Comparison of ENCODE assay signal across 3 cellular contexts in the genomic region with DNA sequence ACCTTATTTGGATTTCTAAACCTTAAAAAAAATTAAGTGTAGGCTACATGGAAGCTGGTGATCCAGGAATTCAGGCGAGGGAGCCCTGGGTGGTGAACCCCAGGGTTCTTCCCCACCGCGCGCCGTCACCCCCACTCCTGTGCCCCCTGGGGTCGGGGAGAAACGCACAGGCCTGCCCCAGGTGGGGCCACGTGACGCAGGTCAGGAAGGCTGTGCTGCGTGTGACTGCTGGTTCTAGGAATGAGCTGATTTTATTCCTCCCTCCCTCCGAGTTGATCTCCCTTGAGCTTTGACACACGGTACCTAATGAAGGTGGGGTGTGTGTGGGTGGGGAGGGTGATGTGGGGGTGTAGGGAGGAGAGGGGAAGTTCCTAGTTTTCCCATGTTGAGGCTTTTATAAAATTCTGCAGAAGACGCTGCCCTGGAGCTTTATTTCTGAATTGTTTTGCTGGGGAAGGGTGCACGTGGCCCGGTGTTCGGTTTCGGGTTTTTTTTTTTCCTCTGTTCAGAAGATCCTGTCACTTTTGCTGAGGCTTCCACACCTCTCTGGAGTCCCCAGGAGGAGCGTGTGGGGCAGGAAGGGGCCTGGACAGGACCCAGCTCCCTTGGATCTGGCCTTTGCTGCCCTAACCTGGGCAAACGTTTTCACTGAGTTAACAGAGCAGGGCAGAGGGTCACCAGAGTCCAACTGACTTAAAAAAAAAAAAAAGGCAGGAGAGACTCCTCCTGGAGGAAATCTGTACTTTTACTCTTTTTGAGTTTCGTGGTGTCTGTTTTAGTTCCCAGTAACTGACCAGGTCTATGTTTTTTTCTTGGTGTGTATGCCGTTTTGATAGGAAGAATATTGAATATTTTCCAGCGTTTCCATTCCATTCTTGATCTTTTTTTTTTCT.
TF ChIP-seq lines count a peak whose summit lies in the region.

No MANE protein-coding gene starts in this region.

TF ChIP-seq in IMR-90, 13 proteins besides CTCF, POLR2A, EP300 and RAD21:
- TF ChIP-seq RFX5 (IDR thresholded peaks at IDR 0.05; ENCODE audit: low read depth, low read length) = no peak
- no peak for TF ChIP-seq FOS (IDR thresholded peaks at IDR 0.05; ENCODE audit: low read depth, low read length)
- TF ChIP-seq, protein P1, sequence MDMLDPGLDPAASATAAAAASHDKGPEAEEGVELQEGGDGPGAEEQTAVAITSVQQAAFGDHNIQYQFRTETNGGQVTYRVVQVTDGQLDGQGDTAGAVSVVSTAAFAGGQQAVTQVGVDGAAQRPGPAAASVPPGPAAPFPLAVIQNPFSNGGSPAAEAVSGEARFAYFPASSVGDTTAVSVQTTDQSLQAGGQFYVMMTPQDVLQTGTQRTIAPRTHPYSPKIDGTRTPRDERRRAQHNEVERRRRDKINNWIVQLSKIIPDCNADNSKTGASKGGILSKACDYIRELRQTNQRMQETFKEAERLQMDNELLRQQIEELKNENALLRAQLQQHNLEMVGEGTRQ (IDR thresholded peaks at IDR 0.05; ENCODE audit: low read depth, low read length) = peak; percentile 77
- TF ChIP-seq MAZ (IDR thresholded peaks at IDR 0.05; ENCODE audit: borderline replicate concordance, low read depth, low read length) = no peak
- TF ChIP-seq BHLHE40 (IDR thresholded peaks at IDR 0.05; ENCODE audit: low read depth, low read length) = no peak
- TF ChIP-seq, protein P2, sequence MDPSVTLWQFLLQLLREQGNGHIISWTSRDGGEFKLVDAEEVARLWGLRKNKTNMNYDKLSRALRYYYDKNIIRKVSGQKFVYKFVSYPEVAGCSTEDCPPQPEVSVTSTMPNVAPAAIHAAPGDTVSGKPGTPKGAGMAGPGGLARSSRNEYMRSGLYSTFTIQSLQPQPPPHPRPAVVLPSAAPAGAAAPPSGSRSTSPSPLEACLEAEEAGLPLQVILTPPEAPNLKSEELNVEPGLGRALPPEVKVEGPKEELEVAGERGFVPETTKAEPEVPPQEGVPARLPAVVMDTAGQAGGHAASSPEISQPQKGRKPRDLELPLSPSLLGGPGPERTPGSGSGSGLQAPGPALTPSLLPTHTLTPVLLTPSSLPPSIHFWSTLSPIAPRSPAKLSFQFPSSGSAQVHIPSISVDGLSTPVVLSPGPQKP (IDR thresholded peaks at IDR 0.05; ENCODE audit: borderline replicate concordance, low read depth, low read length) = no peak
- no peak for TF ChIP-seq RCOR1 (IDR thresholded peaks at IDR 0.05; ENCODE audit: insufficient replicate concordance, low read length)
- TF ChIP-seq CHD1 (IDR thresholded peaks at IDR 0.05; ENCODE audit: low read depth, low read length) = no peak
- no peak for TF ChIP-seq NFE2L2 (IDR thresholded peaks at IDR 0.05; ENCODE audit: low read depth, low read length)
- no peak for TF ChIP-seq SMC3 (IDR thresholded peaks at IDR 0.05; ENCODE audit: low read depth, low read length)
- 0 out of 2 replicates have a peak, but pooled peaks have one; percentile 40 for TF ChIP-seq MXI1 (IDR thresholded peaks at IDR 0.05; ENCODE audit: borderline replicate concordance, low read depth, low read length)
- no peak for TF ChIP-seq MAFK (IDR thresholded peaks at IDR 0.05; ENCODE audit: low read depth, low read length)
- no peak for TF ChIP-seq CEBPB (IDR thresholded peaks at IDR 0.05; ENCODE audit: low read depth, low read length)

TF ChIP-seq in endothelial cell of umbilical vein, 7 proteins besides CTCF, POLR2A, EP300 and RAD21:
- TF ChIP-seq FOS (IDR thresholded peaks at IDR 0.05; ENCODE audit: borderline replicate concordance, insufficient read depth, low read length) (no peak), MYC (IDR thresholded peaks at IDR 0.05; ENCODE audit: low read depth, low read length) (no peak), JUN (IDR thresholded peaks at IDR 0.05; ENCODE audit: borderline replicate concordance, insufficient read depth, insufficient read length, low read depth) (no peak), GATA2 (IDR thresholded peaks at IDR 0.05; ENCODE audit: insufficient read depth, insufficient read length, low read depth, low read length) (no peak)
- TF ChIP-seq, protein P3, sequence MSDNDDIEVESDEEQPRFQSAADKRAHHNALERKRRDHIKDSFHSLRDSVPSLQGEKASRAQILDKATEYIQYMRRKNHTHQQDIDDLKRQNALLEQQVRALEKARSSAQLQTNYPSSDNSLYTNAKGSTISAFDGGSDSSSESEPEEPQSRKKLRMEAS (IDR thresholded peaks at IDR 0.05; ENCODE audit: insufficient read depth, insufficient read length) = no peak

TF ChIP-seq in neural cell, 6 proteins besides CTCF, POLR2A, EP300 and RAD21:
- TF ChIP-seq TAF1 (IDR thresholded peaks at IDR 0.05; ENCODE audit: low read depth) = peak; percentile 32
- peak; percentile 45 for TF ChIP-seq POLR2AphosphoS5 (IDR thresholded peaks at IDR 0.05)
- TF ChIP-seq MXI1 (conservative IDR thresholded peaks at IDR 0.05; ENCODE audit: poor library complexity, severe bottlenecking) = peak; percentile 82
- peak; percentile 36 for TF ChIP-seq SMC3 (conservative IDR thresholded peaks at IDR 0.05; ENCODE audit: poor library complexity)
- TF ChIP-seq EZH2 (IDR thresholded peaks at IDR 0.05; ENCODE audit: borderline replicate concordance, insufficient read depth, low read length, poor library complexity, severe bottlenecking) = no peak
